1 cellular context compared by ENCODE assay signal in the genomic region with DNA sequence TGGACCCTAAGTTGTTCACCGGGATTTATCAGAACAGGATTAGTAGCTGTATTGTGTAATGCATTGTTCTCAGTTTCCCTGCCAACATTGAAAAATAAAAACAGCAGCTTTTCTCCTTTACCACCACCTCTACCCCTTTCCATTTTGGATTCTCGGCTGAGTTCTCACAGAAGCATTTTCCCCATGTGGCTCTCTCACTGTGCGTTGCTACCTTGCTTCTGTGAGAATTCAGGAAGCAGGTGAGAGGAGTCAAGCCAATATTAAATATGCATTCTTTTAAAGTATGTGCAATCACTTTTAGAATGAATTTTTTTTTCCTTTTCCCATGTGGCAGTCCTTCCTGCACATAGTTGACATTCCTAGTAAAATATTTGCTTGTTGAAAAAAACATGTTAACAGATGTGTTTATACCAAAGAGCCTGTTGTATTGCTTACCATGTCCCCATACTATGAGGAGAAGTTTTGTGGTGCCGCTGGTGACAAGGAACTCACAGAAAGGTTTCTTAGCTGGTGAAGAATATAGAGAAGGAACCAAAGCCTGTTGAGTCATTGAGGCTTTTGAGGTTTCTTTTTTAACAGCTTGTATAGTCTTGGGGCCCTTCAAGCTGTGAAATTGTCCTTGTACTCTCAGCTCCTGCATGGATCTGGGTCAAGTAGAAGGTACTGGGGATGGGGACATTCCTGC.
TF ChIP-seq lines count a peak whose summit lies in the region.

No MANE protein-coding gene starts in this region.

TF ChIP-seq in Ishikawa, 13 proteins besides CTCF, POLR2A, EP300 and RAD21 (continued from another document):
- no peak for TF ChIP-seq NFIC (IDR thresholded peaks at IDR 0.05)
- no peak for TF ChIP-seq FOXM1 (IDR thresholded peaks at IDR 0.05; ENCODE audit: borderline replicate concordance, low read depth)
